ENCODE assay signal across 33 cellular contexts in genomic region chr16:25628766-25629165, GRCh38.
DNase-seq lines count a peak whose midpoint lies in the region; ATAC-seq, FAIRE-seq and TF ChIP-seq lines count a peak whose summit lies in the region.
"Had no signal": no experiment of that assay in that cellular context is flagged by ENCODE, and none has a peak within 500 bp of the region (broad histone marks: within the 10 kb centered on the region; RNA-seq: fewer than 3 reads in every experiment).

No MANE protein-coding gene starts in this region.

- no peak overlapping the region for H2AK5ac ChIP-seq in H1 (ENCODE audit: low read depth, low read length)

- H3K4me2 ChIP-seq in K562 (ENCODE audit: insufficient read depth, low read length) (no peak overlapping the region), H1 (ENCODE audit: insufficient read depth in 1 of 2, low read depth in 2 of 2, low read length in 2 of 2) (no peak overlapping the region)
- H3K4me2 ChIP-seq: A549; BLaER1; BLaER1 treated with 17β-estradiol and CSF1 and Interleukin-3, amounts not matched to agents 10 nM and 100 nM had no signal

- intact Hi-C loops in K562 (cut with micrococcal nuclease) = no loop called here

- no TSS peak for BruUV-seq in K562 (replicated peaks; lab: Mats Ljungman, UMichigan)

- no peak overlapping the region for H2BK12ac ChIP-seq in H1 (ENCODE audit: low read depth, low read length)

- H3K79me1 ChIP-seq in H1 (ENCODE audit: low read depth, low read length) = no peaks in the 10 kb centered on the region

- H2AFZ ChIP-seq in K562 (ENCODE audit: low read depth, low read length) (no peak overlapping the region), H1 (ENCODE audit: low read length) (no peak overlapping the region)

- no peak overlapping the region for H4K91ac ChIP-seq in H1 (replicated peaks; ENCODE audit: insufficient read length, low read length)

- H2BK5ac ChIP-seq in H1 (ENCODE audit: low read depth, low read length) = no peak overlapping the region

- 0% methylated on average over 1 of the region's 2 CpGs for WGBS in K562 (ENCODE audit: insufficient coverage, low coverage, missing lambda C conversion rate)
- 71% methylated on average over 1 of the region's 2 CpGs; no CpG with 5 or more reads in 1 of the 2 experiments for WGBS in H1 (ENCODE audit: extremely low coverage in 1 of 2, insufficient coverage in 1 of 2, insufficient read length in 1 of 2, insufficient replicate concordance in 2 of 2, low coverage in 1 of 2, low lambda C conversion rate in 2 of 2, missing lambda C conversion rate in 1 of 2), 2 experiments

- no peak overlapping the region for H2BK20ac ChIP-seq in H1 (ENCODE audit: low read length)

- peaks cover 4% of the 10 kb centered on the region for H3K9me1 ChIP-seq in K562 (ENCODE audit: control insufficient read depth, insufficient read depth, low read length)

- H3K14ac ChIP-seq in H1 (ENCODE audit: insufficient read length) = no peak overlapping the region

- H3K4me1 ChIP-seq in HEK293 (ENCODE audit: control insufficient read depth, insufficient read depth, low read length) (no peaks in the 10 kb centered on the region), K562 (replicated peaks in 1 of 2; ENCODE audit: control insufficient read depth in 2 of 2, insufficient read depth in 2 of 2, low read length in 2 of 2) (no peaks in the 10 kb centered on the region), H1 (replicated peaks in 1 of 4; ENCODE audit: control insufficient read depth in 3 of 4, insufficient read depth in 4 of 4, low read length in 3 of 4) (peaks cover 0 to 3% (median 0%) of the 10 kb centered on the region in 4 experiments; a peak in 1 of 7 replicates), foreskin keratinocyte (no peaks in the 10 kb centered on the region)
- H3K4me1 ChIP-seq: A549, BE2C, BLaER1, Caco-2 had no signal

- H3K56ac ChIP-seq in H1 (replicated peaks; ENCODE audit: insufficient read length, low read depth, low read length) = no peak overlapping the region

- H3K9ac ChIP-seq in K562 (ENCODE audit: insufficient read depth in 1 of 2, low read depth in 2 of 2, low read length in 2 of 2) (no peak overlapping the region), H1 (replicated peaks in 1 of 4; ENCODE audit: extremely low read depth in 1 of 4, low read depth in 3 of 4, low read length in 3 of 4) (no peak overlapping the region)
- H3K9ac ChIP-seq: BLaER1; BLaER1 treated with 17β-estradiol and CSF1 and Interleukin-3, amounts not matched to agents 10 nM and 100 nM had no signal

- FAIRE-seq in K562 (lab: Jason Lieb, UNC) (no peak), H1 (lab: Jason Lieb, UNC) (no peak)
- FAIRE-seq: A204.1, A549, D721Med had no signal

- ATAC-seq in K562 = no peak
- ATAC-seq in foreskin keratinocyte = no peak
- ATAC-seq: A549; CD8-positive, alpha-beta T cell had no signal

- TF ChIP-seq EP300 in K562 (IDR thresholded peaks at IDR 0.05; ENCODE audit: low read length) = no peak
- TF ChIP-seq EP300 in H1 (IDR thresholded peaks at IDR 0.05; ENCODE audit: borderline replicate concordance in 1 of 2, low read depth in 2 of 2, low read length in 2 of 2) = no peak

- no peak overlapping the region for H3K18ac ChIP-seq in H1 (ENCODE audit: extremely low read depth, low read length)

- H3K79me2 ChIP-seq in K562 (ENCODE audit: control insufficient read depth, insufficient read depth, low read length) (no peaks in the 10 kb centered on the region), H1 (ENCODE audit: control insufficient read depth in 1 of 2, insufficient read depth in 2 of 2, low read length in 2 of 2) (no peaks in the 10 kb centered on the region)

- H3K36me3 ChIP-seq in HEK293 (ENCODE audit: control insufficient read depth in 2 of 2, insufficient read depth in 1 of 2, low read length in 2 of 2) (no peaks in the 10 kb centered on the region), K562 (ENCODE audit: control insufficient read depth, insufficient read depth, low read length) (no peaks in the 10 kb centered on the region), H1 (ENCODE audit: control insufficient read depth in 2 of 4, insufficient read depth in 4 of 4, low read length in 3 of 4) (no peaks in the 10 kb centered on the region)
- H3K36me3 ChIP-seq: BE2C; BLaER1; BLaER1 treated with 17β-estradiol and CSF1 and Interleukin-3, amounts not matched to agents 10 nM and 100 nM had no signal

- TF ChIP-seq CTCF in HEK293 (tag by site-specific recombination; IDR thresholded peaks at IDR 0.05) (no peak), K562 (IDR thresholded peaks at IDR 0.05 in 2 of 3, conservative IDR thresholded peaks at IDR 0.05 in 1 of 3; ENCODE audit: insufficient read depth in 2 of 3, low read depth in 1 of 3, low read length in 3 of 3) (no peak), H1 (IDR thresholded peaks at IDR 0.05; ENCODE audit: control extremely low read depth in 1 of 3, insufficient read depth in 1 of 3, low read depth in 1 of 3, low read length in 3 of 3) (no peak), foreskin keratinocyte (conservative IDR thresholded peaks at IDR 0.05) (no peak)

- H4K20me1 ChIP-seq in K562 (replicated peaks; ENCODE audit: control insufficient read depth, insufficient read depth, low read length) (no peaks in the 10 kb centered on the region), H1 (replicated peaks in 1 of 2; ENCODE audit: control insufficient read depth in 1 of 2, insufficient read depth in 2 of 2, low read length in 2 of 2) (no peaks in the 10 kb centered on the region)
- H4K20me1 ChIP-seq: BLaER1; BLaER1 treated with 17β-estradiol and CSF1 and Interleukin-3, amounts not matched to agents 10 nM and 100 nM had no signal

- H4K8ac ChIP-seq in H1 (ENCODE audit: extremely low read depth, insufficient read depth, low read length) = no peak overlapping the region

- CTCF ChIA-PET in HEK293 (lab: Yijun Ruan, JAX) = no interaction called here
- CTCF ChIA-PET in K562 (lab: Yijun Ruan, JAX; ENCODE audit: low intra/inter-chr PET ratio) = no interaction called here
- CTCF ChIA-PET in H1 (lab: Charles Lee; ENCODE audit: partially characterized antibody) = no interaction called here

- TF ChIP-seq RAD21 in K562 (CRISPR knock-in tag; conservative IDR thresholded peaks at IDR 0.05 in 1 of 2, IDR thresholded peaks at IDR 0.05 in 1 of 2) (no peak), H1 (IDR thresholded peaks at IDR 0.05 in 1 of 2, conservative IDR thresholded peaks at IDR 0.05 in 1 of 2; ENCODE audit: low read depth in 2 of 2, low read length in 2 of 2) (no peak)

- no peak overlapping the region for H4K5ac ChIP-seq in H1 (ENCODE audit: insufficient read length, low read depth, low read length)

- H2BK120ac ChIP-seq in H1 (replicated peaks; ENCODE audit: low read depth, low read length) = no peak overlapping the region

- no peaks in the 10 kb centered on the region for H3K23me2 ChIP-seq in H1 (ENCODE audit: low read depth, low read length)

- POLR2A ChIA-PET in HEK293 (lab: Yijun Ruan, JAX) (no interaction called here), K562 (lab: Yijun Ruan, JAX) (no interaction called here), H1 (lab: Charles Lee; ENCODE audit: partially characterized antibody) (no interaction called here)

- TF ChIP-seq POLR2A in K562 (conservative IDR thresholded peaks at IDR 0.05) = no peak
- TF ChIP-seq POLR2A in H1 (IDR thresholded peaks at IDR 0.05; ENCODE audit: control extremely low read depth in 1 of 2, low read depth in 2 of 2, low read length in 2 of 2) = no peak

- H3K27ac ChIP-seq in HEK293 (ENCODE audit: extremely low read depth, low read depth, low read length) = no peak overlapping the region
- no peak overlapping the region for H3K27ac ChIP-seq in K562 (ENCODE audit: extremely low read depth, low read depth, low read length)
- no peak overlapping the region for H3K27ac ChIP-seq in H1 (ENCODE audit: low read depth, low read length)
- no peak overlapping the region for H3K27ac ChIP-seq in foreskin keratinocyte
- H3K27ac ChIP-seq: 22Rv1; A549; BLaER1; BLaER1 treated with 17β-estradiol and CSF1 and Interleukin-3, amounts not matched to agents 10 nM and 100 nM; C4-2B had no signal

- H3K27me3 ChIP-seq in K562 (ENCODE audit: control insufficient read depth in 2 of 2, insufficient read depth in 2 of 2, low read length in 2 of 2) (no peaks in the 10 kb centered on the region), H1 (replicated peaks in 1 of 4; ENCODE audit: control insufficient read depth in 3 of 4, extremely low read depth in 1 of 4, insufficient read depth in 3 of 4, low read length in 3 of 4) (no peaks in the 10 kb centered on the region), foreskin keratinocyte (no peaks in the 10 kb centered on the region)
- H3K27me3 ChIP-seq: BE2C; BLaER1; BLaER1 treated with 17β-estradiol and CSF1 and Interleukin-3, amounts not matched to agents 10 nM and 100 nM had no signal

- in situ Hi-C loops in K562 (cut with MboI) = no loop called here

- H3K9me3 ChIP-seq in HEK293 (ENCODE audit: control insufficient read depth, insufficient read depth, low read depth, low read length) = no peaks in the 10 kb centered on the region
- H3K9me3 ChIP-seq in K562 (replicated peaks; ENCODE audit: control insufficient read depth, insufficient read depth, low read depth, low read length) = no peaks in the 10 kb centered on the region
- 0 out of 4 replicates have a peak, but pooled peaks cover 0 to 4% of the 10 kb centered on the region in 2 experiments for H3K9me3 ChIP-seq in H1 (ENCODE audit: insufficient read depth in 2 of 2, low read depth in 1 of 2, low read length in 1 of 2)
- H3K9me3 ChIP-seq: A549, BE2C, BLaER1, Caco-2 had no signal

- no peak overlapping the region for H3K4ac ChIP-seq in H1 (replicated peaks; ENCODE audit: insufficient read length, low read depth, low read length)

- no peak overlapping the region for H2BK15ac ChIP-seq in H1 (ENCODE audit: low read length)

- no peak overlapping the region for H3K23ac ChIP-seq in H1 (ENCODE audit: insufficient read length)

- H3K4me3 ChIP-seq in HEK293 (ENCODE audit: low read depth, low read length) (no peak overlapping the region), K562 (no peak overlapping the region), H1 (ENCODE audit: extremely low read depth in 1 of 4, insufficient read depth in 2 of 4, low read depth in 3 of 4, low read length in 4 of 4) (no peak overlapping the region)
- H3K4me3 ChIP-seq: A549; BLaER1; BLaER1 treated with 17β-estradiol and CSF1 and Interleukin-3, amounts not matched to agents 10 nM and 100 nM had no signal

- DNase-seq in K562 (ENCODE audit: extremely low read depth in 1 of 4, low spot score in 3 of 4) (no peak), H1 (ENCODE audit: low read depth in 1 of 2, low spot score in 2 of 2) (no peak), NCI-H510A (lab: John Stamatoyannopoulos, UW) (no peak), HuH-7 (ENCODE audit: low spot score) (no peak), foreskin keratinocyte (no peak)
- DNase-seq: 8988T; ACHN; AML-193; BE2C; C1 segment of cervical spinal cord; Caco-2; Calu3; CD4-positive, alpha-beta memory T cell; CD4-positive, alpha-beta T cell; CD4-positive, CD25-positive, alpha-beta regulatory T cell; CD8-positive, alpha-beta memory T cell; CD8-positive, alpha-beta T cell; COR-L47; DMS 273 treated with DMSO at 0.1 percent for 48 hours; DMS153; DMS53; DMS79; DMS79 treated with DMSO at 0.1 percent for 48 hours; DND-41; EL had no signal

TF ChIP-seq in HEK293, 187 proteins besides CTCF, POLR2A, EP300 and RAD21 (continues in another document):
- TF ChIP-seq ZNF837 (tag by site-specific recombination; IDR thresholded peaks at IDR 0.05) = no peak

TF ChIP-seq in H1, 55 proteins besides CTCF, POLR2A, EP300 and RAD21 (continues in another document):
- TF ChIP-seq TCF12 (IDR thresholded peaks at IDR 0.05; ENCODE audit: low read depth, low read length) = no peak
- peak; percentile 51; the same call in 1 of the 2 replicates for TF ChIP-seq KDM1A (IDR thresholded peaks at IDR 0.05; ENCODE audit: borderline replicate concordance, low read length)

Comparison
In these comparisons a context has a peak if more than half of its experiments do, and no peak if none do; other contexts are left out.
1. Of the 44 proteins assayed by ChIP-seq in both K562 and HEK293: peak only in K562: none; only in HEK293: none; in both: ZNF146; in neither: 43.